29 cellular contexts compared by ENCODE assay signal in genomic region chr19:32862741-32863140, GRCh38. TPM values are rescaled to one million over a fixed set of nuclear protein-coding genes. Genes with fewer than 3 reads are reported as not detected.
A peak's percentile ranks its signal among the peaks of the same experiment; 100 is the strongest.
DNase-seq lines count a peak whose midpoint lies in the region; ATAC-seq, FAIRE-seq and TF ChIP-seq lines count a peak whose summit lies in the region.
"Had no signal": no experiment of that assay in that cellular context is flagged by ENCODE, and none has a peak within 500 bp of the region (broad histone marks: within the 10 kb centered on the region; RNA-seq: fewer than 3 reads in every experiment).

No MANE protein-coding gene starts in this region.

- H3K4me2 ChIP-seq in neuronal stem cell (ENCODE audit: insufficient read depth, low read length, poor library complexity, severe bottlenecking): no peak overlapping the region
- H3K4me2 ChIP-seq: BLaER1 had no signal

- H3K4me3 ChIP-seq in neuronal stem cell (ENCODE audit: low read length in 2 of 2) (no peak overlapping the region), spleen (no peak overlapping the region)
- H3K4me3 ChIP-seq: BLaER1, GM12878 had no signal

- no peaks in the 10 kb centered on the region for H3K9me3 ChIP-seq in neuronal stem cell (replicated peaks in 1 of 2; ENCODE audit: control insufficient read depth in 2 of 2, insufficient read depth in 1 of 2, low read depth in 1 of 2, low read length in 2 of 2)
- H3K9me3 ChIP-seq in spleen: no peaks in the 10 kb centered on the region
- H3K9me3 ChIP-seq: BE2C, BLaER1 had no signal

- H2AK5ac ChIP-seq in neuronal stem cell (ENCODE audit: low read depth, low read length): peak overlapping the region; percentile 8

- H3K4me1 ChIP-seq in neuronal stem cell (ENCODE audit: control insufficient read depth in 2 of 2, insufficient read depth in 1 of 2, low read depth in 1 of 2, low read length in 2 of 2) (no peaks in the 10 kb centered on the region), spleen (no peaks in the 10 kb centered on the region)
- H3K4me1 ChIP-seq: BE2C had no signal

- no CpG with 5 or more reads among the region's 14 CpGs for WGBS in neuronal stem cell (ENCODE audit: extremely low coverage in 2 of 2, insufficient read length in 2 of 2, insufficient replicate concordance in 1 of 2), 2 donors
- WGBS in spleen, 5 donors: 93 to 96% (median 95%) methylated on average over 14 of the region's 14 CpGs

- H2AFZ ChIP-seq in neuronal stem cell (ENCODE audit: low read length): no peak overlapping the region

- H3K4me1 Mint-ChIP-seq in chondrocyte (ENCODE audit: low read depth): no peaks in the 10 kb centered on the region
- H3K4me1 Mint-ChIP-seq: CD14-positive monocyte; CD8-positive, alpha-beta memory T cell had no signal

- TF ChIP-seq POLR2A in spleen (IDR thresholded peaks at IDR 0.05) (no peak), GM12891 (IDR thresholded peaks at IDR 0.05; ENCODE audit: low read depth, low read length) (no peak)

- no peak overlapping the region for H2BK5ac ChIP-seq in neuronal stem cell (ENCODE audit: low read length)

- H3K23ac ChIP-seq in neuronal stem cell (ENCODE audit: low read depth, low read length, poor library complexity): no peak overlapping the region

- no peaks in the 10 kb centered on the region for H3K27me3 ChIP-seq in neuronal stem cell (ENCODE audit: control insufficient read depth in 3 of 3, insufficient read depth in 3 of 3, low read depth in 1 of 3, low read length in 3 of 3)
- no peaks in the 10 kb centered on the region for H3K27me3 ChIP-seq in spleen (replicated peaks in 1 of 7)
- H3K27me3 ChIP-seq: BE2C, BLaER1 had no signal

- no peak overlapping the region for H4K91ac ChIP-seq in neuronal stem cell (ENCODE audit: low read depth, low read length, poor library complexity)

- H3K36me3 ChIP-seq in neuronal stem cell (replicated peaks in 1 of 2; ENCODE audit: control insufficient read depth in 2 of 2, insufficient read depth in 2 of 2, low read length in 2 of 2) (no peaks in the 10 kb centered on the region), spleen (no peaks in the 10 kb centered on the region)
- H3K36me3 ChIP-seq: BE2C, BLaER1 had no signal

- H3K27ac Mint-ChIP-seq in chondrocyte (ENCODE audit: unreplicated experiment): no peak overlapping the region
- H3K27ac Mint-ChIP-seq: CD14-positive monocyte; CD8-positive, alpha-beta memory T cell had no signal

- H4K8ac ChIP-seq in neuronal stem cell (ENCODE audit: low read depth, low read length): no peak overlapping the region

- H3K27ac ChIP-seq in neuronal stem cell (replicated peaks; ENCODE audit: low read length) (no peak overlapping the region), spleen (no peak overlapping the region)
- H3K27ac ChIP-seq: BLaER1 had no signal

- TF ChIP-seq CTCF in chondrocyte (IDR thresholded peaks at IDR 0.05) (no peak), spleen (IDR thresholded peaks at IDR 0.05 in 8 of 11, conservative IDR thresholded peaks at IDR 0.05 in 3 of 11) (no peak)

- no peaks in the 10 kb centered on the region for H3K9me3 Mint-ChIP-seq in chondrocyte (ENCODE audit: low read depth)
- H3K9me3 Mint-ChIP-seq: CD4-positive, alpha-beta memory T cell; CD4-positive, CD25-positive, alpha-beta regulatory T cell; CD8-positive, alpha-beta memory T cell had no signal

- no peak overlapping the region for H2BK120ac ChIP-seq in neuronal stem cell (ENCODE audit: low read depth, low read length)

- no peak overlapping the region for H3K14ac ChIP-seq in neuronal stem cell (ENCODE audit: low read length)

- no peaks in the 10 kb centered on the region for H3K36me3 Mint-ChIP-seq in chondrocyte (ENCODE audit: low read depth)
- H3K36me3 Mint-ChIP-seq: CD14-positive monocyte; CD4-positive, alpha-beta memory T cell; CD8-positive, alpha-beta memory T cell had no signal

- no peak for FAIRE-seq in GM12891 (lab: Jason Lieb, UNC)
- FAIRE-seq: A204.1, GM12878 had no signal

- no peaks in the 10 kb centered on the region for H3K79me1 ChIP-seq in neuronal stem cell (ENCODE audit: low read depth, low read length)

- no peak for ATAC-seq in GM18870 (IDR thresholded peaks at IDR 0.05; ENCODE audit: unreplicated experiment)
- ATAC-seq: GM12878 had no signal

- no peak overlapping the region for H3K9ac ChIP-seq in neuronal stem cell (ENCODE audit: low read depth, low read length, poor library complexity)
- H3K9ac ChIP-seq: BLaER1 had no signal

- no peaks in the 10 kb centered on the region for H3K27me3 Mint-ChIP-seq in chondrocyte (ENCODE audit: low read depth)
- H3K27me3 Mint-ChIP-seq: CD4-positive, alpha-beta memory T cell; CD4-positive, CD25-positive, alpha-beta regulatory T cell; CD8-positive, alpha-beta memory T cell had no signal

- H3K4me3 Mint-ChIP-seq in chondrocyte (ENCODE audit: unreplicated experiment): no peak overlapping the region
- H3K4me3 Mint-ChIP-seq: CD14-positive monocyte; CD4-positive, alpha-beta memory T cell; CD4-positive, CD25-positive, alpha-beta regulatory T cell had no signal

- H2BK15ac ChIP-seq in neuronal stem cell (ENCODE audit: low read length): no peak overlapping the region

- H3K18ac ChIP-seq in neuronal stem cell (ENCODE audit: low read length): no peak overlapping the region

- intact Hi-C loops in spleen (cut with DNase I; ENCODE audit: low total_unique reads): no loop called here

- DNase-seq in chondrocyte (ENCODE audit: low spot score) (peak; percentile 54), mesenteric fat pad (ENCODE audit: low spot score) (peak; percentile 53), neuronal stem cell (ENCODE audit: low spot score) (no peak), spleen (peak; percentile 10), T-helper 2 cell (no peak), GM12891 (ENCODE audit: insufficient read length, low spot score) (no peak), NCI-H526 treated with DMSO at 0.1 percent for 48 hours (lab: John Stamatoyannopoulos, UW) (no peak)
- DNase-seq: 8988T; ACHN; BE2C; C1 segment of cervical spinal cord; CD4-positive, alpha-beta memory T cell; CD4-positive, CD25-positive, alpha-beta regulatory T cell; CD8-positive, alpha-beta memory T cell; COR-L47; DMS 273 treated with DMSO at 0.1 percent for 48 hours; DMS153; DMS53; DMS79; DND-41; EL; GDM1 had no signal

- no peak overlapping the region for H2BK12ac ChIP-seq in neuronal stem cell (ENCODE audit: low read length)

- no peak overlapping the region for H3K4ac ChIP-seq in neuronal stem cell (ENCODE audit: low read length)

TF ChIP-seq in GM12891, 5 proteins besides CTCF, POLR2A, EP300 and RAD21:
- no peak for TF ChIP-seq POLR2AphosphoS5 (IDR thresholded peaks at IDR 0.05; ENCODE audit: low read depth, low read length)
- no peak for TF ChIP-seq POU2F2 (IDR thresholded peaks at IDR 0.05; ENCODE audit: low read depth, low read length)
- TF ChIP-seq TAF1 (IDR thresholded peaks at IDR 0.05; ENCODE audit: low read depth, low read length): no peak
- TF ChIP-seq PAX5 (IDR thresholded peaks at IDR 0.05; ENCODE audit: insufficient read depth, low read length, severe bottlenecking): no peak
- no peak for TF ChIP-seq SPI1 (IDR thresholded peaks at IDR 0.05; ENCODE audit: low read depth, low read length)

RNA-seq across cellular contexts. Expression of gene SLC7A9, which starts 6.8 kb away (rescaled TPM):
- total RNA-seq in chondrocyte (0.35 to 0.60 TPM (median 0.41 TPM) in 3 replicates), mesenteric fat pad (0.29 TPM), spleen (1 to 10 TPM in 1 of 7 donors, under 1 TPM in 2, not detected in 4; 0.13 to 1.1 (median 0.52) TPM)
- polyA plus RNA-seq in neuronal stem cell (2013, experiment 1 of 2): 0.20 TPM
- polyA plus RNA-seq in neuronal stem cell (2013, experiment 2 of 2): 0.24 TPM
- under 1 TPM; 0.19 to 0.44 (median 0.43) TPM for polyA plus RNA-seq in spleen
- polyA plus RNA-seq in GM12891 (2012; ENCODE audit: low read depth, missing spikeins): 0.06 TPM
- total RNA-seq: Daoy had no signal
- polyA plus RNA-seq: AG04450; CD14-positive monocyte; CD4-positive, alpha-beta memory T cell; CD4-positive, CD25-positive, alpha-beta regulatory T cell; CD8-positive, alpha-beta memory T cell; GM12878 had no signal

Comparison
In these comparisons a context has a peak if more than half of its experiments do, and no peak if none do; other contexts are left out.
1. DNase-seq: peak in chondrocyte (single experiment), mesenteric fat pad (single experiment) and spleen (single experiment); none in neuronal stem cell (single experiment), T-helper 2 cell (0 of 5), GM12891 (single experiment) and NCI-H526 treated with DMSO at 0.1 percent for 48 hours (single experiment).